In the genomic region with DNA sequence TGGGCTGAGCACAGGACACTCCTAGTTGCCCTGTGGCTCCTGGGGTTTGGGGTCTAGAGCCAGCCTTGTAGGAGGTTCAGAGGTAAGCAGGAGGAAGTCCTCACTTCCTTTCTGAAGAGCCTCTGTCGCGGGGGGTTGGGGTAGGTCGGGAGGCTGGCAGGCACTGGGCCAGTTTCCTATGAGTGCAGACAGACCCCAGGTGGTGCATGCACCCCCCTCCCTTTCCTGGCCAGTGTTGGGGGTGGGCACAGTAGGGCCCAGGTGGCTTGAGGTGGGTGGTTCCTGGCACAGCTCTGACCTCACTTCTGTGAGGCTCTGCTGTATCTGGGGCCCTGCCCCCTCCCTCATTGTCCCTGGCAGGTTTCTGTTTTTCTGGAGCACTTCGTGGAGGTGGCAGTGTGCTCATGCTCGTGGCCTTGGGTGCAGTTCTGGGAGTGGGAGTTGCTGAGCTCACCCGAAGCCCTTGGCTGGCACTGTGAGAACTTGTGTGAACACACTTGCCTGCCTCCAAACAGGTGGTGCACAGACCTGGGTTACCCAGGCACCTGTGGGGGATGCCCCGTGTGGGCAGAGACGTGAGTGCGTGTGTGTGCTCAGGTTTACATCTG, we compare ENCODE assay signal across 1 cellular context.
TF ChIP-seq lines count a peak whose summit lies in the region.

No MANE protein-coding gene starts in this region.

TF ChIP-seq in GM12878, 131 proteins besides CTCF, POLR2A, EP300 and RAD21 (continued from another document):
- TF ChIP-seq SREBF1 (IDR thresholded peaks at IDR 0.05; ENCODE audit: low read length) = no peak
- no peak for TF ChIP-seq ZSCAN29 (IDR thresholded peaks at IDR 0.05)
- TF ChIP-seq JUNB (IDR thresholded peaks at IDR 0.05) = no peak
- TF ChIP-seq STAT3 (IDR thresholded peaks at IDR 0.05; ENCODE audit: low read depth, low read length) = no peak
- 0 out of 2 replicates have a peak, but pooled peaks have one; percentile 17 for TF ChIP-seq MTA2 (IDR thresholded peaks at IDR 0.05; ENCODE audit: low read depth)
- no peak for TF ChIP-seq ESRRA (IDR thresholded peaks at IDR 0.05; ENCODE audit: low read length)
- TF ChIP-seq EED (IDR thresholded peaks at IDR 0.05; ENCODE audit: low read depth) = no peak
- TF ChIP-seq, protein P1, sequence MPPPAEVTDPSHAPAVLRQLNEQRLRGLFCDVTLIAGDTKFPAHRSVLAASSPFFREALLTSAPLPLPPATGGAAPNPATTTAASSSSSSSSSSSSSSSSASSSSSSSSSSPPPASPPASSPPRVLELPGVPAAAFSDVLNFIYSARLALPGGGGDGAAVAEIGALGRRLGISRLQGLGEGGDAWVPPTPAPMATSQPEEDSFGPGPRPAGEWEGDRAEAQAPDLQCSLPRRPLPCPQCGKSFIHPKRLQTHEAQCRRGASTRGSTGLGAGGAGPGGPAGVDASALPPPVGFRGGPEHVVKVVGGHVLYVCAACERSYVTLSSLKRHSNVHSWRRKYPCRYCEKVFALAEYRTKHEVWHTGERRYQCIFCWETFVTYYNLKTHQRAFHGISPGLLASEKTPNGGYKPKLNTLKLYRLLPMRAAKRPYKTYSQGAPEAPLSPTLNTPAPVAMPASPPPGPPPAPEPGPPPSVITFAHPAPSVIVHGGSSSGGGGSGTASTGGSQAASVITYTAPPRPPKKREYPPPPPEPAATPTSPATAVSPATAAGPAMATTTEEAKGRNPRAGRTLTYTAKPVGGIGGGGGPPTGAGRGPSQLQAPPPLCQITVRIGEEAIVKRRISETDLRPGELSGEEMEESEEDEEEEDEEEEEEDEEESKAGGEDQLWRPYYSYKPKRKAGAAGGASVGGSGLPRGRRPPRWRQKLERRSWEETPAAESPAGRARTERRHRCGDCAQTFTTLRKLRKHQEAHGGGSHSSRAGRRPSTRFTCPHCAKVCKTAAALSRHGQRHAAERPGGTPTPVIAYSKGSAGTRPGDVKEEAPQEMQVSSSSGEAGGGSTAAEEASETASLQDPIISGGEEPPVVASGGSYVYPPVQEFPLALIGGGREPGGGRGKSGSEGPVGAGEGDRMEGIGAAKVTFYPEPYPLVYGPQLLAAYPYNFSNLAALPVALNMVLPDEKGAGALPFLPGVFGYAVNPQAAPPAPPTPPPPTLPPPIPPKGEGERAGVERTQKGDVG (CRISPR knock-in tag; IDR thresholded peaks at IDR 0.05) = no peak
- peak; percentile 18; the same call in 1 of the 2 replicates for TF ChIP-seq RUNX3 (IDR thresholded peaks at IDR 0.05; ENCODE audit: low read length)
- no peak for TF ChIP-seq SIN3A (IDR thresholded peaks at IDR 0.05; ENCODE audit: low read depth, low read length)
- no peak for TF ChIP-seq HDAC2 (IDR thresholded peaks at IDR 0.05)
- TF ChIP-seq, protein P2, sequence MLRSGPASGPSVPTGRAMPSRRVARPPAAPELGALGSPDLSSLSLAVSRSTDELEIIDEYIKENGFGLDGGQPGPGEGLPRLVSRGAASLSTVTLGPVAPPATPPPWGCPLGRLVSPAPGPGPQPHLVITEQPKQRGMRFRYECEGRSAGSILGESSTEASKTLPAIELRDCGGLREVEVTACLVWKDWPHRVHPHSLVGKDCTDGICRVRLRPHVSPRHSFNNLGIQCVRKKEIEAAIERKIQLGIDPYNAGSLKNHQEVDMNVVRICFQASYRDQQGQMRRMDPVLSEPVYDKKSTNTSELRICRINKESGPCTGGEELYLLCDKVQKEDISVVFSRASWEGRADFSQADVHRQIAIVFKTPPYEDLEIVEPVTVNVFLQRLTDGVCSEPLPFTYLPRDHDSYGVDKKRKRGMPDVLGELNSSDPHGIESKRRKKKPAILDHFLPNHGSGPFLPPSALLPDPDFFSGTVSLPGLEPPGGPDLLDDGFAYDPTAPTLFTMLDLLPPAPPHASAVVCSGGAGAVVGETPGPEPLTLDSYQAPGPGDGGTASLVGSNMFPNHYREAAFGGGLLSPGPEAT (IDR thresholded peaks at IDR 0.05; ENCODE audit: low read depth) = no peak
- TF ChIP-seq BHLHE40 (IDR thresholded peaks at IDR 0.05; ENCODE audit: borderline replicate concordance in 1 of 2, low read depth in 2 of 2, low read length in 1 of 2) = 0 out of 4 replicates have a peak, but pooled peaks of 1 of the 2 experiments have one; percentile 20
- no peak for TF ChIP-seq SP1 (IDR thresholded peaks at IDR 0.05; ENCODE audit: low read depth, low read length)
- TF ChIP-seq, protein P3, sequence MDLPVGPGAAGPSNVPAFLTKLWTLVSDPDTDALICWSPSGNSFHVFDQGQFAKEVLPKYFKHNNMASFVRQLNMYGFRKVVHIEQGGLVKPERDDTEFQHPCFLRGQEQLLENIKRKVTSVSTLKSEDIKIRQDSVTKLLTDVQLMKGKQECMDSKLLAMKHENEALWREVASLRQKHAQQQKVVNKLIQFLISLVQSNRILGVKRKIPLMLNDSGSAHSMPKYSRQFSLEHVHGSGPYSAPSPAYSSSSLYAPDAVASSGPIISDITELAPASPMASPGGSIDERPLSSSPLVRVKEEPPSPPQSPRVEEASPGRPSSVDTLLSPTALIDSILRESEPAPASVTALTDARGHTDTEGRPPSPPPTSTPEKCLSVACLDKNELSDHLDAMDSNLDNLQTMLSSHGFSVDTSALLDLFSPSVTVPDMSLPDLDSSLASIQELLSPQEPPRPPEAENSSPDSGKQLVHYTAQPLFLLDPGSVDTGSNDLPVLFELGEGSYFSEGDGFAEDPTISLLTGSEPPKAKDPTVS (IDR thresholded peaks at IDR 0.05; ENCODE audit: low read depth, low read length) = no peak
- no peak for TF ChIP-seq BACH1 (IDR thresholded peaks at IDR 0.05; ENCODE audit: borderline replicate concordance)
